In the genomic region with DNA sequence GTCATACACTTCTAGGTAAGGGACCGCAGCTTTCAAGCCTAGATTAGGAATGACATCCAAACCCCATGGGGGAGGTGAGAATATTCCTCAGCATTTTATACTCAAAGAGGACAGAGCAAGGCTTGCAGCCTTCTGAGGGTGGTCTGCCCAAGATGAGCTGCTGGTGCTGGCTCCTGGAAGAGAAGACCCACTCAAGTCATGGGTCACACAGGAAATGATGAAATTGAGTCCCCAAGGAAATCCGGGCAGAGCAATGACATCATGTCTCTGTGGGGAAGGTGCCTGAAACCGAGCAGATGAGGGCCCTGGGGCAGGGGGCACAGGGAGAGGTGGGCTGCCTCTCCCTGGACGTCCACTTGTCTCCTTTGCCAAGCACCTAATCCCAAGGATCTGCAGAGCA, we compare ENCODE assay signal across 28 cellular contexts.
"Had no signal": no experiment of that assay in that cellular context is flagged by ENCODE, and none has a peak within 500 bp of the region (broad histone marks: within the 10 kb centered on the region; RNA-seq: fewer than 3 reads in every experiment).

No MANE protein-coding gene starts in this region.

- H3K4me3 ChIP-seq: heart right ventricle, hepatocyte, left lung, lower lobe of right lung, pancreas, prostate gland, skin epidermis, suprapubic skin, thoracic aorta, tibial artery, upper lobe of right lung had no signal

- ATAC-seq: heart right ventricle; left cardiac atrium; left lung; lower lobe of right lung; natural killer cell; pancreas; right cardiac atrium; sciatic nerve; stimulated activated naive B cell treated with anti-CD40 and anti-IgM and Interleukin-4, amounts not matched to agents 10 μg/mL and 1 μg/mL and 100 μg/mL, for 72 hours; upper lobe of right lung had no signal

- DNase-seq: heart right ventricle; kidney glomerular epithelial cell; left cardiac atrium; left lung; lower lobe of right lung; mammary epithelial cell; mesenchymal stem cell; naive B cell; natural killer cell; pancreas; posterior cingulate gyrus; retina; right cardiac atrium; stimulated activated CD4-positive, alpha-beta T cell treated with anti-CD3 and anti-CD28 coated beads, Interleukin-12 subunit alpha, Interleukin-12 subunit beta, amount 100 ng/mL, for 4 hours; stimulated activated CD4-positive, alpha-beta T cell treated with anti-CD3 and anti-CD28 coated beads, Interleukin-15, amount 100 ng/mL, for 24 hours; stimulated activated CD4-positive, alpha-beta T cell treated with anti-CD3 and anti-CD28 coated beads, Interleukin-2, amount 100 ng/mL, for 24 hours; stimulated activated CD4-positive, alpha-beta T cell treated with anti-CD3 and anti-CD28 coated beads, Interleukin-4, amount 100 ng/mL, for 1 hour; stimulated activated naive B cell treated with anti-CD40 and anti-IgM and Interleukin-4, amounts not matched to agents 10 μg/mL and 1 μg/mL and 100 μg/mL, for 72 hours; tibial artery; trophoblast cell; upper lobe of right lung had no signal

- H3K27ac ChIP-seq: heart right ventricle, hepatocyte, left lung, lower lobe of right lung, pancreas, prostate gland, skin epidermis, suprapubic skin, thoracic aorta, tibial artery, upper lobe of right lung had no signal

- H3K36me3 Mint-ChIP-seq: naive B cell; natural killer cell; stimulated activated naive B cell treated with anti-CD40 and anti-IgM and Interleukin-4, amounts not matched to agents 10 μg/mL and 1 μg/mL and 100 μg/mL, for 72 hours had no signal

- H3K9me3 Mint-ChIP-seq: natural killer cell; stimulated activated naive CD8-positive, alpha-beta T cell treated with anti-CD3 and anti-CD28 coated beads, Interleukin-15, Interleukin-2, amounts not matched to agents 100 ng/mL and 50 ng/mL, for 24 hours had no signal

- H3K4me3 Mint-ChIP-seq: natural killer cell; stimulated activated naive B cell treated with anti-CD40 and anti-IgM and Interleukin-4, amounts not matched to agents 10 μg/mL and 1 μg/mL and 100 μg/mL, for 72 hours; stimulated activated naive CD8-positive, alpha-beta T cell treated with anti-CD3 and anti-CD28 coated beads, Interleukin-15, Interleukin-2, amounts not matched to agents 100 ng/mL and 50 ng/mL, for 24 hours had no signal

- H3K4me1 Mint-ChIP-seq: naive B cell, natural killer cell had no signal

- H3K27ac Mint-ChIP-seq: naive B cell; natural killer cell; stimulated activated naive B cell treated with anti-CD40 and anti-IgM and Interleukin-4, amounts not matched to agents 10 μg/mL and 1 μg/mL and 100 μg/mL, for 72 hours; stimulated activated naive CD8-positive, alpha-beta T cell treated with anti-CD3 and anti-CD28 coated beads, Interleukin-15, Interleukin-2, amounts not matched to agents 100 ng/mL and 50 ng/mL, for 24 hours had no signal

- H3K27me3 Mint-ChIP-seq: naive B cell; stimulated activated naive B cell treated with anti-CD40 and anti-IgM and Interleukin-4, amounts not matched to agents 10 μg/mL and 1 μg/mL and 100 μg/mL, for 72 hours had no signal
